Comparison of ENCODE assay signal across 15 cellular contexts in the genomic region with DNA sequence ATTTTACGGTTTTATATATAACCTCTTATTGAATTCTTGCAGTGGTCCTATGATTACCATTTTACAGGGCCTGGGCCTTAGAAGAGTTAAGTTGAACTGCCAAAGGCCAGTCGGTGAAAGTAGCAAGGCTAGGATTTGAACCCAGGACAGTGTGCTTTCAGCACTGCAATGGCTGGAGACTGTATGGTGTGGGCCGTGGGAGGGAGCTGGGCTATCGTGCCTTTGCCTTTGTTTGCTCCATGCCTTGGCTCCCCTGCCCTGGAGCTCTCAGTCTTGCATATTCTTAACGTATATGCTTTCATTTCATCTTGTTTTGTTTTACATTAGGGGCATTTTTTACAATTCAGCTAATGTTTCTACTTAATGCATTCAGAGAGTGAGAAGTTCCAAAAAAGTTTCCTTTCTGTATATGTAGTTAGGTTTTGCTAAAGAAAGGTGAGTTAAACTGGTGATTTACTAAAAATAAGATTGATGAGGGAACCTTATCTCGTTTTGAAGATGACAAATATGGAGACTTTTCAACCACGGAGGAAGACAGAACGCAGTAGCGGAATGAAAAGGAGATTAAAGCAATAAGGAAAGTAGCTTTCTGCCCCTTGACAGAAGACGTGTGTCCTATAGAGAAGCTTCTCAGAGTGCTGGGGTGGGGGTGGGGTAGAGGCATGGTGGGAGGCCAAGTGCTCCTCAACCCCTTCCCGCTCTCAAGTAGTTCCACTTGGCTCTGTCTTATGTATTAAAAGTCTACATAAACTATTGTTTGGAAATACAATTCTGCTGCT.
DNase-seq lines count a peak whose midpoint lies in the region; ATAC-seq and TF ChIP-seq lines count a peak whose summit lies in the region.
"Had no signal": no experiment of that assay in that cellular context is flagged by ENCODE, and none has a peak within 500 bp of the region (broad histone marks: within the 10 kb centered on the region; RNA-seq: fewer than 3 reads in every experiment).

No MANE protein-coding gene starts in this region.

- no peaks in the 10 kb centered on the region for H3K36me3 ChIP-seq in smooth muscle cell (ENCODE audit: low read depth)
- H3K36me3 ChIP-seq: upper lobe of right lung had no signal

- H3K4me3 ChIP-seq in smooth muscle cell, result no peak overlapping the region
- H3K4me3 ChIP-seq: upper lobe of right lung had no signal

- WGBS in smooth muscle cell (ENCODE audit: low lambda C conversion rate), result 87% methylated on average over 11 of the region's 11 CpGs

- peaks cover 61% of the 10 kb centered on the region for H3K4me1 Mint-ChIP-seq in T-helper 1 cell treated with Interleukin-12 subunit alpha and Interleukin-12 subunit beta and Interleukin-4 antibody, amounts not matched to agents 30 μg/mL and 1 μg/mL, for 36 hours (ENCODE audit: low read depth)
- H3K4me1 Mint-ChIP-seq in activated naive CD8-positive, alpha-beta T cell treated with anti-CD3 and anti-CD28 coated beads, Interleukin-2, amount 50 U/mL, for 24 hours, result peaks cover 82% of the 10 kb centered on the region
- H3K4me1 Mint-ChIP-seq in stimulated activated effector memory CD8-positive, alpha-beta T cell treated with anti-CD3 and anti-CD28 coated beads, Interleukin-12 subunit alpha, Interleukin-12 subunit beta, amount 100 ng/mL, for 72 hours, result peaks cover 61% of the 10 kb centered on the region

- no peaks in the 10 kb centered on the region for H3F3A ChIP-seq in smooth muscle cell (ENCODE audit: low read depth)

- H3K4me2 ChIP-seq in smooth muscle cell, result no peak overlapping the region

- H3K9me3 Mint-ChIP-seq in T-helper 1 cell treated with Interleukin-12 subunit alpha and Interleukin-12 subunit beta and Interleukin-4 antibody, amounts not matched to agents 30 μg/mL and 1 μg/mL, for 36 hours, result peaks cover 5% of the 10 kb centered on the region
- H3K9me3 Mint-ChIP-seq in activated naive CD8-positive, alpha-beta T cell treated with anti-CD3 and anti-CD28 coated beads, Interleukin-2, amount 50 U/mL, for 24 hours, result peaks cover 15% of the 10 kb centered on the region
- H3K9me3 Mint-ChIP-seq in stimulated activated effector memory CD8-positive, alpha-beta T cell treated with anti-CD3 and anti-CD28 coated beads, Interleukin-12 subunit alpha, Interleukin-12 subunit beta, amount 100 ng/mL, for 72 hours, result peaks cover 1% of the 10 kb centered on the region
- H3K9me3 Mint-ChIP-seq: neural crest cell had no signal

- peak; percentile 16 for ATAC-seq in activated naive CD8-positive, alpha-beta T cell treated with anti-CD3 and anti-CD28 coated beads, Interleukin-2, amount 50 U/mL, for 24 hours
- ATAC-seq in stimulated activated effector memory CD8-positive, alpha-beta T cell treated with anti-CD3 and anti-CD28 coated beads, Interleukin-12 subunit alpha, Interleukin-12 subunit beta, amount 100 ng/mL, for 72 hours, result peak; percentile 64
- ATAC-seq: left colon, sciatic nerve, upper lobe of right lung had no signal

- H3K9ac ChIP-seq in smooth muscle cell (ENCODE audit: low read depth), result no peak overlapping the region

- peak overlapping the region; percentile 62 for H3K4me3 Mint-ChIP-seq in T-helper 1 cell treated with Interleukin-12 subunit alpha and Interleukin-12 subunit beta and Interleukin-4 antibody, amounts not matched to agents 30 μg/mL and 1 μg/mL, for 36 hours
- H3K4me3 Mint-ChIP-seq in activated naive CD8-positive, alpha-beta T cell treated with anti-CD3 and anti-CD28 coated beads, Interleukin-2, amount 50 U/mL, for 24 hours, result peak overlapping the region; percentile 44
- H3K4me3 Mint-ChIP-seq in stimulated activated effector memory CD8-positive, alpha-beta T cell treated with anti-CD3 and anti-CD28 coated beads, Interleukin-12 subunit alpha, Interleukin-12 subunit beta, amount 100 ng/mL, for 72 hours, result peak overlapping the region; percentile 55
- H3K4me3 Mint-ChIP-seq: neural crest cell had no signal

- H3K79me2 ChIP-seq in smooth muscle cell (ENCODE audit: low read depth), result no peaks in the 10 kb centered on the region

- no peaks in the 10 kb centered on the region for H4K20me1 ChIP-seq in smooth muscle cell (ENCODE audit: low read depth)

- DNase-seq in activated CD4-positive, alpha-beta T cell treated with anti-CD3 and anti-CD28 coated beads for 48 hours, result peak; percentile 72
- DNase-seq in activated CD4-positive, alpha-beta T cell treated with anti-CD3 and anti-CD28 coated beads, Interleukin-2, amount 50 U/mL, for 1 hour, result no peak
- peak; percentile 41 for DNase-seq in activated naive CD8-positive, alpha-beta T cell treated with anti-CD3 and anti-CD28 coated beads, Interleukin-2, amount 50 U/mL, for 24 hours
- DNase-seq in stimulated activated effector memory CD8-positive, alpha-beta T cell treated with anti-CD3 and anti-CD28 coated beads, Interleukin-12 subunit alpha, Interleukin-12 subunit beta, amount 100 ng/mL, for 72 hours (ENCODE audit: low spot score in 2 of 2), result peak in 1 of 2 donors; percentile 63
- no peak for DNase-seq in caudate nucleus (lab: John Stamatoyannopoulos, UW)
- no peak for DNase-seq in T-helper 9 cell
- no peak for DNase-seq in smooth muscle cell (lab: John Stamatoyannopoulos, UW; ENCODE audit: unreplicated experiment)
- DNase-seq: head of caudate nucleus, left colon, OCI-M1, upper lobe of right lung had no signal

- no peaks in the 10 kb centered on the region for H3K27me3 Mint-ChIP-seq in T-helper 1 cell treated with Interleukin-12 subunit alpha and Interleukin-12 subunit beta and Interleukin-4 antibody, amounts not matched to agents 30 μg/mL and 1 μg/mL, for 36 hours (ENCODE audit: low read depth)
- H3K27me3 Mint-ChIP-seq in activated naive CD8-positive, alpha-beta T cell treated with anti-CD3 and anti-CD28 coated beads, Interleukin-2, amount 50 U/mL, for 24 hours, result no peaks in the 10 kb centered on the region

- no peaks in the 10 kb centered on the region for H3K9me3 ChIP-seq in smooth muscle cell (replicated peaks; ENCODE audit: low read depth)
- H3K9me3 ChIP-seq: upper lobe of right lung had no signal

- peaks cover 5% of the 10 kb centered on the region for H3K4me1 ChIP-seq in smooth muscle cell (ENCODE audit: low read depth)
- H3K4me1 ChIP-seq: upper lobe of right lung had no signal

- H3K27ac ChIP-seq in caudate nucleus (ENCODE audit: low read depth, low read length), result no peak overlapping the region
- H3K27ac ChIP-seq in smooth muscle cell (ENCODE audit: low read depth), result no peak overlapping the region
- H3K27ac ChIP-seq: HL-60, upper lobe of right lung had no signal

- H3K36me3 Mint-ChIP-seq in T-helper 1 cell treated with Interleukin-12 subunit alpha and Interleukin-12 subunit beta and Interleukin-4 antibody, amounts not matched to agents 30 μg/mL and 1 μg/mL, for 36 hours (ENCODE audit: low read depth), result peaks cover 27% of the 10 kb centered on the region
- H3K36me3 Mint-ChIP-seq in activated naive CD8-positive, alpha-beta T cell treated with anti-CD3 and anti-CD28 coated beads, Interleukin-2, amount 50 U/mL, for 24 hours (ENCODE audit: low read depth), result peaks cover 19% of the 10 kb centered on the region
- H3K36me3 Mint-ChIP-seq in stimulated activated effector memory CD8-positive, alpha-beta T cell treated with anti-CD3 and anti-CD28 coated beads, Interleukin-12 subunit alpha, Interleukin-12 subunit beta, amount 100 ng/mL, for 72 hours, result peaks cover 6% of the 10 kb centered on the region

- peak overlapping the region; percentile 86 for H3K27ac Mint-ChIP-seq in T-helper 1 cell treated with Interleukin-12 subunit alpha and Interleukin-12 subunit beta and Interleukin-4 antibody, amounts not matched to agents 30 μg/mL and 1 μg/mL, for 36 hours
- H3K27ac Mint-ChIP-seq in activated naive CD8-positive, alpha-beta T cell treated with anti-CD3 and anti-CD28 coated beads, Interleukin-2, amount 50 U/mL, for 24 hours, result peak overlapping the region; percentile 98
- H3K27ac Mint-ChIP-seq in stimulated activated effector memory CD8-positive, alpha-beta T cell treated with anti-CD3 and anti-CD28 coated beads, Interleukin-12 subunit alpha, Interleukin-12 subunit beta, amount 100 ng/mL, for 72 hours, result peak overlapping the region; percentile 92

- H2AFZ ChIP-seq in smooth muscle cell (ENCODE audit: low read depth), result no peak overlapping the region

- H3K27me3 ChIP-seq in smooth muscle cell (ENCODE audit: low read depth), result no peaks in the 10 kb centered on the region
- H3K27me3 ChIP-seq: upper lobe of right lung had no signal

- TF ChIP-seq CTCF in smooth muscle cell (IDR thresholded peaks at IDR 0.05; ENCODE audit: borderline replicate concordance, insufficient read depth, poor library complexity, severe bottlenecking), result no peak

Comparison
In these comparisons a context has a peak if more than half of its experiments do, and no peak if none do; other contexts are left out.
1. DNase-seq: peak in activated CD4-positive, alpha-beta T cell treated with anti-CD3 and anti-CD28 coated beads for 48 hours (single experiment) and activated naive CD8-positive, alpha-beta T cell treated with anti-CD3 and anti-CD28 coated beads, Interleukin-2, amount 50 U/mL, for 24 hours (single experiment); none in activated CD4-positive, alpha-beta T cell treated with anti-CD3 and anti-CD28 coated beads, Interleukin-2, amount 50 U/mL, for 1 hour (single experiment), caudate nucleus (0 of 61), T-helper 9 cell (single experiment) and smooth muscle cell (single experiment).
2. Peak in every context shown above with its lines, with median percentiles within 50 percentile points of each other: H3K27ac Mint-ChIP-seq and H3K4me3 Mint-ChIP-seq.